Comparison of ENCODE assay signal across 16 cellular contexts in genomic region chr6:115358616-115359015, GRCh38.
"Had no signal": no experiment of that assay in that cellular context is flagged by ENCODE, and none has a peak within 500 bp of the region (broad histone marks: within the 10 kb centered on the region; RNA-seq: fewer than 3 reads in every experiment).

No MANE protein-coding gene starts in this region.

- H3K4me1 ChIP-seq: testis, upper lobe of right lung had no signal

- H3K36me3 ChIP-seq: cardiac muscle cell, ovary, upper lobe of right lung had no signal

- H3K4me3 ChIP-seq: cardiac muscle cell, hepatocyte, lung, ovary, testis, upper lobe of right lung had no signal

- ATAC-seq: activated CD4-positive, CD25-positive, alpha-beta regulatory T cell treated with anti-CD3 and anti-CD28 coated beads, Interleukin-2, amount 50 U/mL, for 24 hours; sciatic nerve; stimulated activated naive CD8-positive, alpha-beta T cell treated with anti-CD3 and anti-CD28 coated beads, Interleukin-15, amount 100 ng/mL, for 72 hours; upper lobe of right lung had no signal

- H3K27me3 ChIP-seq: cardiac muscle cell, hepatocyte, ovary, testis, upper lobe of right lung had no signal

- H3K9me3 ChIP-seq: ovary, testis, upper lobe of right lung had no signal

- H3K4me2 ChIP-seq: hepatocyte had no signal

- H3K27ac ChIP-seq: cardiac muscle cell, hepatocyte, ovary, testis, upper lobe of right lung had no signal

- H2AFZ ChIP-seq: hepatocyte had no signal

- H3K79me2 ChIP-seq: hepatocyte had no signal

- DNase-seq: activated CD4-positive, alpha-beta T cell treated with anti-CD3 and anti-CD28 coated beads, Interleukin-2, amount 50 U/mL, for 1 hour; activated CD8-positive, alpha-beta memory T cell treated with anti-CD3 and anti-CD28 coated beads for 24 hours; activated naive CD4-positive, alpha-beta T cell treated with Interleukin-2 at 50 U/mL for 16 hours; aorta; islet precursor cell; midbrain; ovary; stimulated activated CD4-positive, alpha-beta T cell treated with anti-CD3 and anti-CD28 coated beads, Interleukin-1b, Interleukin-23, amount 100 ng/mL, for 48 hours; stimulated activated naive CD8-positive, alpha-beta T cell treated with anti-CD3 and anti-CD28 coated beads, Interleukin-15, amount 100 ng/mL, for 72 hours; testis; upper lobe of right lung had no signal
